In genomic region chr9:133379153-133380086, GRCh38 we compare ENCODE assay signal across 14 cellular contexts. TPM values are rescaled to one million over a fixed set of nuclear protein-coding genes. Genes with fewer than 3 reads are reported as not detected.
A peak's percentile ranks its signal among the peaks of the same experiment; 100 is the strongest.
DNase-seq lines count a peak whose midpoint lies in the region; ATAC-seq and TF ChIP-seq lines count a peak whose summit lies in the region.
"Had no signal": no experiment of that assay in that cellular context is flagged by ENCODE, and none has a peak within 500 bp of the region (broad histone marks: within the 10 kb centered on the region; RNA-seq: fewer than 3 reads in every experiment).

No MANE protein-coding gene starts in this region.

- H3F3A ChIP-seq in neural progenitor cell (ENCODE audit: low read depth) = no peaks in the 10 kb centered on the region

- H3K9me3 ChIP-seq in neural progenitor cell (ENCODE audit: low read depth) (no peaks in the 10 kb centered on the region), WERI-Rb-1 (ENCODE audit: severe bottlenecking) (peaks cover 10% of the 10 kb centered on the region), SJCRH30 (replicated peaks) (no peaks in the 10 kb centered on the region)

- H3K27me3 ChIP-seq in neural progenitor cell = peaks cover 13% of the 10 kb centered on the region
- H3K27me3 ChIP-seq in WERI-Rb-1 (ENCODE audit: insufficient read depth, low read depth, severe bottlenecking) = no peaks in the 10 kb centered on the region
- no peaks in the 10 kb centered on the region for H3K27me3 ChIP-seq in SJCRH30

- H3K27ac ChIP-seq in angular gyrus (ENCODE audit: low read depth, low read length) (peak overlapping the region; percentile 94), neural progenitor cell (no peak overlapping the region), WERI-Rb-1 (no peak overlapping the region), SJCRH30 (no peak overlapping the region)

- H3K27me3 Mint-ChIP-seq in neural progenitor cell (ENCODE audit: insufficient read depth, low read depth) = peaks cover 4% of the 10 kb centered on the region
- H3K27me3 Mint-ChIP-seq: CD8-positive, alpha-beta memory T cell had no signal

- ATAC-seq in SK-N-SH treated with all-trans-retinoic acid at 6 μM for 48 hours = no peak
- ATAC-seq: Right ventricle myocardium inferior had no signal

- peak; percentile 68 for DNase-seq in globus pallidus (ENCODE audit: low spot score)
- DNase-seq in neural progenitor cell (ENCODE audit: low spot score) = no peak
- no peak for DNase-seq in WERI-Rb-1
- DNase-seq in NCI-H2171 (lab: John Stamatoyannopoulos, UW) = no peak
- DNase-seq in SJCRH30 = no peak
- DNase-seq: CD8-positive, alpha-beta memory T cell; Karpas-422; MM.1S; NCI-H187 treated with DMSO at 0.1 percent for 48 hours; NCI-H510A; NCI-H82 had no signal

- H3K9me3 Mint-ChIP-seq in neural progenitor cell = no peaks in the 10 kb centered on the region
- H3K9me3 Mint-ChIP-seq: CD8-positive, alpha-beta memory T cell had no signal

- peak overlapping the region; percentile 11 for H3K4me3 Mint-ChIP-seq in neural progenitor cell

- H3K79me2 ChIP-seq in neural progenitor cell (ENCODE audit: low read depth) = peaks cover 14% of the 10 kb centered on the region

- peak overlapping the region; percentile 48 for H3K27ac Mint-ChIP-seq in neural progenitor cell

- H3K4me2 ChIP-seq in neural progenitor cell = no peak overlapping the region

- H4K20me1 ChIP-seq in neural progenitor cell (ENCODE audit: low read depth) = peaks cover 13% of the 10 kb centered on the region

- peaks cover 4% of the 10 kb centered on the region for H3K4me1 ChIP-seq in neural progenitor cell
- H3K4me1 ChIP-seq in SJCRH30 = no peaks in the 10 kb centered on the region

- H3K36me3 ChIP-seq in neural progenitor cell = no peaks in the 10 kb centered on the region
- peaks cover 5% of the 10 kb centered on the region for H3K36me3 ChIP-seq in WERI-Rb-1
- no peaks in the 10 kb centered on the region for H3K36me3 ChIP-seq in SJCRH30

- TF ChIP-seq CTCF in neural progenitor cell (IDR thresholded peaks at IDR 0.05) = no peak
- TF ChIP-seq CTCF in WERI-Rb-1 (IDR thresholded peaks at IDR 0.05; ENCODE audit: low read depth, low read length) = no peak

- H3K4me3 ChIP-seq in neural progenitor cell (no peak overlapping the region), WERI-Rb-1 (ENCODE audit: low read depth, low read length) (no peak overlapping the region), SJCRH30 (no peak overlapping the region)

- H2AFZ ChIP-seq in neural progenitor cell (replicated peaks) = no peak overlapping the region

- H3K9ac ChIP-seq in neural progenitor cell = no peak overlapping the region

- H3K36me3 Mint-ChIP-seq in neural progenitor cell = peaks cover 7% of the 10 kb centered on the region

- H3K4me1 Mint-ChIP-seq in neural progenitor cell = peaks cover 13% of the 10 kb centered on the region

TF ChIP-seq in SK-N-SH treated with all-trans-retinoic acid at 6 μM for 48 hours, 23 proteins besides CTCF, POLR2A, EP300 and RAD21:
- TF ChIP-seq PPARA (CRISPR knock-in tag; IDR thresholded peaks at IDR 0.05; ENCODE audit: borderline replicate concordance) = no peak
- no peak for TF ChIP-seq ARNTL (CRISPR knock-in tag; IDR thresholded peaks at IDR 0.05; ENCODE audit: borderline replicate concordance, low read depth)
- no peak for TF ChIP-seq TOX (CRISPR knock-in tag; IDR thresholded peaks at IDR 0.05; ENCODE audit: borderline replicate concordance)
- no peak for TF ChIP-seq ZNF565 (CRISPR knock-in tag; conservative IDR thresholded peaks at IDR 0.05; ENCODE audit: low read depth)
- no peak for TF ChIP-seq SNAI2 (CRISPR knock-in tag; IDR thresholded peaks at IDR 0.05)

RNA-seq across cellular contexts. Expression of gene STKLD1, which starts 3.3 kb away (rescaled TPM):
- 0.58 and 0.65 TPM in 2 replicates for total RNA-seq in neural progenitor cell (ENCODE audit: low replicate concordance)
- 1.7 and 1.8 TPM in 2 replicates for total RNA-seq in SJCRH30 (2014; rRNA removed; shearing (Covaris generic))

RNA-seq across cellular contexts. Expression of gene SURF4, which starts 3.6 kb away (rescaled TPM):
- total RNA-seq in neural progenitor cell (ENCODE audit: low replicate concordance) = 102 and 155 TPM in 2 replicates
- 232 and 233 TPM in 2 replicates for total RNA-seq in SJCRH30 (2014; rRNA removed; shearing (Covaris generic))

RNA-seq across cellular contexts. Expression of gene SURF2, which starts 23.1 kb away (rescaled TPM):
- 16.0 and 19.6 TPM in 2 replicates for total RNA-seq in neural progenitor cell (ENCODE audit: low replicate concordance)
- total RNA-seq in SJCRH30 (2014; rRNA removed; shearing (Covaris generic)) = 34.7 and 36.2 TPM in 2 replicates

RNA-seq across cellular contexts. Expression of gene SURF1, which starts 23.1 kb away (rescaled TPM):
- 31.0 and 36.7 TPM in 2 replicates for total RNA-seq in neural progenitor cell (ENCODE audit: low replicate concordance)
- 19.0 and 19.3 TPM in 2 replicates for total RNA-seq in SJCRH30 (2014; rRNA removed; shearing (Covaris generic))

RNA-seq across cellular contexts. Expression of gene RPL7A, which starts 31.4 kb away (rescaled TPM):
- 3,449 and 3,613 TPM in 2 replicates for total RNA-seq in neural progenitor cell (ENCODE audit: low replicate concordance)
- total RNA-seq in SJCRH30 (2014; rRNA removed; shearing (Covaris generic)) = 3,575 and 3,860 TPM in 2 replicates
